Comparison of ENCODE assay signal across 13 cellular contexts in the genomic region with DNA sequence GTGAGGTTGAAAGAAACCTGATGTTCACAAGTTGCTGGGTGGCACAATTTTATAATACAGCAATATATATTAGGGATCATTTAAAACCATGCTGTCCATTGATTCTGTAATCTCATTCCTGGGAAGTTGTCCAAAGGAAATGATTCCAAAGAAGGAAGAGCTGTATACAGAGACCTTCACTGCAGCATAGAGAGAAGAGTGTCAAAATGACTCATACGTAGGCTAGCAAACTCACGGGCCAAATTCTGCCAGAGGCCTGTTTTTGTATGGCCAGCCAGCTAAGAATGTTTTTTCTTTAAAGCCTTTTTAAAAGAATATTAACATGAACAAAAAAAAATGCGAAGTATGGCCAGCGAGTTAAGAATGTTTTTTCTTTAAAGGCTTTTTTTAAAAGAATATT.
DNase-seq lines count a peak whose midpoint lies in the region; ATAC-seq, FAIRE-seq and TF ChIP-seq lines count a peak whose summit lies in the region.
"Had no signal": no experiment of that assay in that cellular context is flagged by ENCODE, and none has a peak within 500 bp of the region (broad histone marks: within the 10 kb centered on the region; RNA-seq: fewer than 3 reads in every experiment).

No MANE protein-coding gene starts in this region.

- no peak for ATAC-seq in GM18519 (IDR thresholded peaks at IDR 0.05; ENCODE audit: low FRiP score, unreplicated experiment)

- no peak overlapping the region for H3K4me3 ChIP-seq in skeletal muscle satellite cell (ENCODE audit: low read length)
- H3K4me3 ChIP-seq: heart right ventricle, prostate gland had no signal

- no peaks in the 10 kb centered on the region for H3K9me3 ChIP-seq in skeletal muscle satellite cell (replicated peaks; ENCODE audit: low read length)
- H3K9me3 ChIP-seq: prostate gland had no signal

- no peak overlapping the region for H3K9ac ChIP-seq in skeletal muscle satellite cell (ENCODE audit: low read depth, low read length)

- TF ChIP-seq POLR2A in H54 (IDR thresholded peaks at IDR 0.05; ENCODE audit: low read depth, low read length), result no peak

- peak; percentile 74 for FAIRE-seq in H54 (lab: Jason Lieb, UNC)

- peak; percentile 56 for DNase-seq in H54 (ENCODE audit: insufficient read length, low spot score)
- peak; percentile 20 for DNase-seq in SW480 (ENCODE audit: low spot score)
- DNase-seq in foreskin melanocyte, result peak; percentile 76
- no peak for DNase-seq in NCI-H2107 (lab: John Stamatoyannopoulos, UW)
- no peak for DNase-seq in GF-D8 (lab: John Stamatoyannopoulos, UW)
- DNase-seq in KBM-7, result no peak
- DNase-seq: activated naive CD4-positive, alpha-beta T cell treated with anti-CD3 and anti-CD28 coated beads, Interleukin-2, amount 50 U/mL, for 16 hours; heart right ventricle; NCI-H69 had no signal

- in situ Hi-C loops in KBM-7 (cut with MboI; ENCODE audit: low pct_unique_long_range_greater_than_20kb, low sequenced_read_pairs), result no loop called here

- H3K4me2 ChIP-seq in skeletal muscle satellite cell (ENCODE audit: low read length), result peak overlapping the region; percentile 18

- H3K27me3 ChIP-seq in skeletal muscle satellite cell (ENCODE audit: control insufficient read depth, insufficient read depth, low read length), result no peaks in the 10 kb centered on the region
- H3K27me3 ChIP-seq: heart right ventricle had no signal

- H3K36me3 ChIP-seq in skeletal muscle satellite cell (ENCODE audit: insufficient read depth, low read length), result no peaks in the 10 kb centered on the region
- H3K36me3 ChIP-seq: heart right ventricle, prostate gland, WERI-Rb-1 had no signal

- peaks cover 14% of the 10 kb centered on the region for H3K4me1 ChIP-seq in skeletal muscle satellite cell (ENCODE audit: control insufficient read depth, insufficient read depth, low read length)
- H3K4me1 ChIP-seq: prostate gland had no signal

Comparison
In these comparisons a context has a peak if more than half of its experiments do, and no peak if none do; other contexts are left out.
1. DNase-seq: peak in H54 (single experiment), SW480 (single experiment) and foreskin melanocyte (single experiment); none in NCI-H2107 (single experiment), GF-D8 (single experiment) and KBM-7 (single experiment).